29 cellular contexts compared by ENCODE assay signal in genomic region chr6:101588343-101588742, GRCh38.
"Had no signal": no experiment of that assay in that cellular context is flagged by ENCODE, and none has a peak within 500 bp of the region (broad histone marks: within the 10 kb centered on the region; RNA-seq: fewer than 3 reads in every experiment).

No MANE protein-coding gene starts in this region.

- H3K4me3 ChIP-seq: adrenal gland, breast epithelium, cardiac muscle cell, coronary artery, dorsolateral prefrontal cortex, esophagus muscularis mucosa, gastrocnemius medialis had no signal

- H3K27me3 ChIP-seq: adrenal gland, breast epithelium, cardiac muscle cell, esophagus muscularis mucosa, foreskin keratinocyte, gastrocnemius medialis had no signal

- H3K4me1 ChIP-seq: adrenal gland, breast epithelium, foreskin keratinocyte, gastrocnemius medialis had no signal

- H3K9me3 ChIP-seq: adrenal gland, breast epithelium, esophagus muscularis mucosa, gastrocnemius medialis had no signal

- DNase-seq: activated CD4-positive, alpha-beta memory T cell treated with anti-CD3 and anti-CD28 coated beads for 36 hours; activated CD4-positive, alpha-beta T cell treated with anti-CD3 and anti-CD28 coated beads for 36 hours; activated CD4-positive, alpha-beta T cell treated with anti-CD3 and anti-CD28 coated beads, Interleukin-2, amount 10 ng/mL, durations not matched to agents 24 days and 14 days; activated CD4-positive, CD25-positive, alpha-beta regulatory T cell; activated CD4-positive, CD25-positive, alpha-beta regulatory T cell treated with anti-CD3 and anti-CD28 coated beads, Interleukin-2, amount 50 U/mL, for 72 hours; activated CD8-positive, alpha-beta memory T cell treated with anti-CD3 and anti-CD28 coated beads, Interleukin-2, amount 10 ng/mL, durations not matched to agents 7 days and 5 days; activated CD8-positive, alpha-beta memory T cell treated with anti-CD3 and anti-CD28 coated beads, Interleukin-2, amount 50 U/mL, for 4 hours; activated CD8-positive, alpha-beta T cell treated with anti-CD3 and anti-CD28 coated beads, Interleukin-2, amount 10 ng/mL, durations not matched to agents 7 days and 5 days; activated effector memory CD4-positive, alpha-beta T cell treated with anti-CD3 and anti-CD28 coated beads, Interleukin-2, amount 50 U/mL, for 16 hours; activated naive CD4-positive, alpha-beta T cell treated with anti-CD3 and anti-CD28 coated beads for 36 hours; activated naive CD8-positive, alpha-beta T cell treated with anti-CD3 and anti-CD28 coated beads for 36 hours; activated naive CD8-positive, alpha-beta T cell treated with anti-CD3 and anti-CD28 coated beads, Interleukin-2, amount 50 U/mL, for 24 hours; activated T-cell treated with anti-CD3 and anti-CD28 coated beads, Interleukin-2, amount 50 U/mL, for 1 hour; activated T-cell treated with anti-CD3 and anti-CD28 coated beads, Interleukin-2, amount 50 U/mL, for 48 hours; adrenal gland; amygdala; aorta; central memory CD4-positive, alpha-beta T cell; cerebellar nuclear complex; dorsolateral prefrontal cortex; effector memory CD8-positive, alpha-beta T cell; erythroblast; foreskin keratinocyte; gastrocnemius medialis; T-helper 2 cell had no signal

- H3K27ac ChIP-seq: adrenal gland, breast epithelium, cardiac muscle cell, coronary artery, dorsolateral prefrontal cortex, esophagus muscularis mucosa, foreskin keratinocyte, gastrocnemius medialis had no signal

- H3K36me3 ChIP-seq: adrenal gland, breast epithelium, cardiac muscle cell, esophagus muscularis mucosa, gastrocnemius medialis had no signal

- ATAC-seq: activated CD4-positive, alpha-beta T cell treated with anti-CD3 and anti-CD28 coated beads for 36 hours; activated CD8-positive, alpha-beta memory T cell treated with anti-CD3 and anti-CD28 coated beads, Interleukin-2, amount 10 ng/mL, durations not matched to agents 7 days and 5 days; activated CD8-positive, alpha-beta T cell treated with anti-CD3 and anti-CD28 coated beads, Interleukin-2, amount 10 ng/mL, durations not matched to agents 7 days and 5 days; activated naive CD8-positive, alpha-beta T cell treated with anti-CD3 and anti-CD28 coated beads, Interleukin-2, amount 50 U/mL, for 24 hours; effector memory CD8-positive, alpha-beta T cell; foreskin keratinocyte; gastrocnemius medialis had no signal
